ENCODE assay signal across 1 cellular context in the genomic region with DNA sequence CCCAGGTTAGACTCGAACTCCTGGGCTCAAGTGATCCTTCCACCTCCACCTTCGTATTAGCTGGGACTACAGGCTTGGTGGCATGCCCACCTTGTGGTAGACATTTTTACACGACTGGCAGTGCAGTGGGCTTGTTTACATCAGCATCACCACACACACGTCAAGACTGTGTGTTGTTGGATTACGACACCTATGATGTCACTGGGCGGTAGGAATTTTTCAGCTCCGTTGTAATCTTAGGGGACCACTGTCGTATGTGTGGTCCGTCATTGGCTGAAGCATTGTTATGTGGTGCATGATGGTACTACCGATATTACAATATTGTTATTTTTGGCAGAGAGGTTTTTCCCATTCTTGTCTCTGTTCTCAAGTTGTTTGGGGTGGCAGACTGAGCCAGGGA.
TF ChIP-seq lines count a peak whose summit lies in the region.

No MANE protein-coding gene starts in this region.

TF ChIP-seq in IMR-90, 13 proteins besides CTCF, POLR2A, EP300 and RAD21 (continued from another document):
- TF ChIP-seq, protein P1, sequence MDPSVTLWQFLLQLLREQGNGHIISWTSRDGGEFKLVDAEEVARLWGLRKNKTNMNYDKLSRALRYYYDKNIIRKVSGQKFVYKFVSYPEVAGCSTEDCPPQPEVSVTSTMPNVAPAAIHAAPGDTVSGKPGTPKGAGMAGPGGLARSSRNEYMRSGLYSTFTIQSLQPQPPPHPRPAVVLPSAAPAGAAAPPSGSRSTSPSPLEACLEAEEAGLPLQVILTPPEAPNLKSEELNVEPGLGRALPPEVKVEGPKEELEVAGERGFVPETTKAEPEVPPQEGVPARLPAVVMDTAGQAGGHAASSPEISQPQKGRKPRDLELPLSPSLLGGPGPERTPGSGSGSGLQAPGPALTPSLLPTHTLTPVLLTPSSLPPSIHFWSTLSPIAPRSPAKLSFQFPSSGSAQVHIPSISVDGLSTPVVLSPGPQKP (IDR thresholded peaks at IDR 0.05; ENCODE audit: borderline replicate concordance, low read depth, low read length) = no peak
- TF ChIP-seq CEBPB (IDR thresholded peaks at IDR 0.05; ENCODE audit: low read depth, low read length) = peak; percentile 78
- no peak for TF ChIP-seq NFE2L2 (IDR thresholded peaks at IDR 0.05; ENCODE audit: low read depth, low read length)
TF ChIP-seq in IMR-90: peak in this region for 1.
